1 cellular context compared by ENCODE assay signal in the genomic region with DNA sequence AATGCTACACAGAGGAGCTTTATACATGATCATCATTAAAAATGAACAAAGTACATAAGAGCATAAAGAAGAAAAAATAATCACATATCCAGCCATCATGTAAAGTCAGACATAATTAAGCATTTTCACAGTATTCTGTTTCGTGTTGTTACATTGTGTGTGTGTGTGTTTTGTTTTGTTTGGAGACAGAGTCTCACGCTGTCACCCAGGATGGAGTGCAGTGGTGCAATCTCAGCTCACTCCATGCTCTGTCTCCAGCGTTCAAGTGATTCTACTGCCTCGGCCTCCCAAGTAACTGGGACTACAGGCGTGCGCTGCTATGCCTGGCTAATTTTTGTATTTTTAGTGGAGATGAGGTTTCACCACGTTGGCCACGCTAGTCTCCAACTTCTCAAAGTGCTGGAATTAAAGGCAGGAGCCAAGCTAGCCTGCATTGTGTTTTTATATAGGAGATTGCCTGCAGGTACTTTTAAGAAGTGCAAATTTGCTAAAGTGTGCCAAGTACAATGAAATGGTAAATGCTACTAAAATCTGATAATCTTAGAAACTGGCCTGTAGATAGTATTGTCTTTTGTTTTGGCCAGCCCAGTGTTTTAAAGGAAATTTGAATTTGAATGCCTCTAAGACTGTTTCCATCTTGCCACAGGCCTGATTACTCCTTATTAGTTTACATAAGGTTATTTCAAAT.
TF ChIP-seq lines count a peak whose summit lies in the region.

No MANE protein-coding gene starts in this region.

TF ChIP-seq in H1, 55 proteins besides CTCF, POLR2A, EP300 and RAD21:
- TF ChIP-seq SIN3A (conservative IDR thresholded peaks at IDR 0.05 in 1 of 2, IDR thresholded peaks at IDR 0.05 in 1 of 2; ENCODE audit: low read depth in 1 of 2, low read length in 2 of 2) (no peak), RFX5 (IDR thresholded peaks at IDR 0.05; ENCODE audit: borderline replicate concordance, low read depth, low read length) (no peak), POLR2AphosphoS5 (IDR thresholded peaks at IDR 0.05; ENCODE audit: low read depth, low read length) (peak; percentile 55; the same call in 1 of the 2 replicates), SIRT6 (IDR thresholded peaks at IDR 0.05; ENCODE audit: low read length) (no peak)
